19 cellular contexts compared by ENCODE assay signal in genomic region chr17:33091271-33091670, GRCh38.
DNase-seq lines count a peak whose midpoint lies in the region; ATAC-seq and TF ChIP-seq lines count a peak whose summit lies in the region.
"Had no signal": no experiment of that assay in that cellular context is flagged by ENCODE, and none has a peak within 500 bp of the region (broad histone marks: within the 10 kb centered on the region; RNA-seq: fewer than 3 reads in every experiment).

No MANE protein-coding gene starts in this region.

- peak; percentile 66 for ATAC-seq in RWPE2 (ENCODE audit: low read depth)
- no peak for ATAC-seq in HG03196 (IDR thresholded peaks at IDR 0.05; ENCODE audit: unreplicated experiment)
- no peak for ATAC-seq in HG03025 (IDR thresholded peaks at IDR 0.05; ENCODE audit: low FRiP score, unreplicated experiment)

- no peaks in the 10 kb centered on the region for H3K4me1 ChIP-seq in RWPE2 (ENCODE audit: insufficient read depth, poor library complexity, severe bottlenecking)
- H3K4me1 ChIP-seq: BE2C had no signal

- no peaks in the 10 kb centered on the region for H3K27me3 ChIP-seq in RWPE2 (ENCODE audit: insufficient read depth, poor library complexity, severe bottlenecking)

- no peak overlapping the region for H3K27ac ChIP-seq in RWPE2 (ENCODE audit: poor library complexity, severe bottlenecking)
- no peak overlapping the region for H3K27ac ChIP-seq in epithelial cell of prostate
- H3K27ac ChIP-seq: SK-N-MC had no signal

- intact Hi-C loops in posterior cingulate gyrus (cut with DNase I), result no loop called here

- no peak for TF ChIP-seq CTCF in RWPE2 (IDR thresholded peaks at IDR 0.05; ENCODE audit: poor library complexity, severe bottlenecking)

- H3K4me3 ChIP-seq in RWPE2 (ENCODE audit: severe bottlenecking), result no peak overlapping the region
- H3K4me3 ChIP-seq: SK-N-MC had no signal

- H3K9me3 ChIP-seq in RWPE2 (ENCODE audit: severe bottlenecking), result no peaks in the 10 kb centered on the region
- H3K9me3 ChIP-seq: BE2C had no signal

- H3K36me3 ChIP-seq in RWPE2 (ENCODE audit: low read depth), result no peaks in the 10 kb centered on the region
- H3K36me3 ChIP-seq: BE2C had no signal

- DNase-seq in HT1080 (ENCODE audit: low read depth), result peak; percentile 59
- no peak for DNase-seq in RWPE2 (ENCODE audit: low spot score)
- peak; percentile 29 for DNase-seq in epithelial cell of prostate (ENCODE audit: low read depth, low spot score)
- peak in 7 of 10 donors; percentile 13 to 90 (median 34) for DNase-seq in posterior cingulate gyrus
- no peak for DNase-seq in SW 1271 (lab: John Stamatoyannopoulos, UW)
- DNase-seq: BE2C, DMS53, GDM1, Kasumi-1, NCI-H1092, NCI-H1436 treated with DMSO at 0.1 percent for 48 hours, NCI-H1930, NCI-H2227 treated with DMSO at 0.1 percent for 48 hours, NCI-H524, NCI-H82, SHP77 treated with DMSO at 0.1 percent for 48 hours had no signal

Comparison
In these comparisons a context has a peak if more than half of its experiments do, and no peak if none do; other contexts are left out.
1. DNase-seq: peak in HT1080 (single experiment), epithelial cell of prostate (single experiment) and posterior cingulate gyrus (7 of 10); none in RWPE2 (single experiment) and SW 1271 (0 of 2).